Comparison of ENCODE assay signal across 21 cellular contexts in the genomic region with DNA sequence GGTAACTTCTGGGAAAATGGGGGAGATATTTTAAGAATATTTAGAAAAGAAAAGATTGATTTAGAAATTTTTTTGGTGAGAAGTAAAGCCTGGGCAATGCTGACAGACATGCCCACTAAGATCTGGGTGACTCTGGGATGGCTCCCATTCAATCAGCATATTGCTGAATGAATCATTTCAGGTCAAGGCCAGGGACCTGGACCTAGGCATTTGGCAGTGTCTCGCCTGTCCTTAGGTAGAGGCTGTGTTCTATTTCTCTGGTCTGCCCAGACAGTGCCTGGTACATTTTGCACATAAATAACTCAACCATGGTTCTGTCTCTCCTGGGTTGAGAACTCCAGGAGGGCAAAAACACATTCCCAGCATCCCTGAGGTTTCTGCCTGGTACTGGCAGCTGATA. TPM values are rescaled to one million over a fixed set of nuclear protein-coding genes. Genes with fewer than 3 reads are reported as not detected.
"Had no signal": no experiment of that assay in that cellular context is flagged by ENCODE, and none has a peak within 500 bp of the region (broad histone marks: within the 10 kb centered on the region; RNA-seq: fewer than 3 reads in every experiment).

No MANE protein-coding gene starts in this region.

- H3K4me3 Mint-ChIP-seq: activated naive CD4-positive, alpha-beta T cell treated with anti-CD3 and anti-CD28 coated beads, Interleukin-2, amount 50 U/mL, for 24 hours; effector memory CD8-positive, alpha-beta T cell; immature natural killer cell; natural killer cell treated with Interleukin-12 subunit alpha and Interleukin-12 subunit beta and Interleukin-15 and Interleukin-18, amount 100 ng/mL, for 72 hours had no signal

- H3K4me1 ChIP-seq: ascending aorta, left ventricle myocardium inferior had no signal

- H3K36me3 ChIP-seq: ascending aorta, brain microvascular endothelial cell, left ventricle myocardium inferior, vagina, WERI-Rb-1 had no signal

- H3K27me3 Mint-ChIP-seq: activated naive CD4-positive, alpha-beta T cell treated with anti-CD3 and anti-CD28 coated beads, Interleukin-2, amount 50 U/mL, for 24 hours had no signal

- H3K9me3 ChIP-seq: ascending aorta, left ventricle myocardium inferior, testis, vagina had no signal

- H3K27ac Mint-ChIP-seq: activated naive CD4-positive, alpha-beta T cell treated with anti-CD3 and anti-CD28 coated beads, Interleukin-2, amount 50 U/mL, for 24 hours; effector memory CD8-positive, alpha-beta T cell; immature natural killer cell; natural killer cell treated with Interleukin-12 subunit alpha and Interleukin-12 subunit beta and Interleukin-15 and Interleukin-18, amount 100 ng/mL, for 72 hours had no signal

- H3K9me3 Mint-ChIP-seq: activated naive CD4-positive, alpha-beta T cell treated with anti-CD3 and anti-CD28 coated beads, Interleukin-2, amount 50 U/mL, for 24 hours; effector memory CD8-positive, alpha-beta T cell; immature natural killer cell; natural killer cell treated with Interleukin-12 subunit alpha and Interleukin-12 subunit beta and Interleukin-15 and Interleukin-18, amount 100 ng/mL, for 72 hours had no signal

- H3K4me3 ChIP-seq: ascending aorta, left ventricle myocardium inferior, testis, vagina had no signal

- ATAC-seq: effector memory CD8-positive, alpha-beta T cell; esophagus mucosa; natural killer cell treated with Interleukin-12 subunit alpha and Interleukin-12 subunit beta and Interleukin-15 and Interleukin-18, amount 100 ng/mL, for 72 hours; sciatic nerve had no signal

- H3K36me3 Mint-ChIP-seq: activated naive CD4-positive, alpha-beta T cell treated with anti-CD3 and anti-CD28 coated beads, Interleukin-2, amount 50 U/mL, for 24 hours; immature natural killer cell; natural killer cell treated with Interleukin-12 subunit alpha and Interleukin-12 subunit beta and Interleukin-15 and Interleukin-18, amount 100 ng/mL, for 72 hours had no signal

- H3K27ac ChIP-seq: ascending aorta, brain microvascular endothelial cell, left ventricle myocardium inferior, testis, vagina, WERI-Rb-1 had no signal

- DNase-seq: activated CD4-positive, alpha-beta T cell treated with anti-CD3 and anti-CD28 coated beads for 1 hour; activated gamma-delta T cell treated with Interleukin-2 at 50 U/mL for 16 hours; activated T-cell treated with anti-CD3 and anti-CD28 coated beads, Interleukin-2, amount 50 U/mL, for 1 hour; brain microvascular endothelial cell; caudate nucleus; effector memory CD8-positive, alpha-beta T cell; foreskin melanocyte; immature natural killer cell; left ventricle myocardium inferior; midbrain; stimulated activated CD4-positive, alpha-beta T cell treated with anti-CD3 and anti-CD28 coated beads, Interleukin-4, amount 100 ng/mL, for 1 hour; stimulated activated naive CD4-positive, alpha-beta T cell; testis; WERI-Rb-1 had no signal

- H3K27me3 ChIP-seq: ascending aorta, brain microvascular endothelial cell, testis, vagina had no signal

RNA-seq across cellular contexts. Expression of gene SMPD3, which starts 39.9 kb away (rescaled TPM):
- total RNA-seq: ascending aorta, endothelial cell of umbilical vein had no signal
- polyA plus RNA-seq: endothelial cell of umbilical vein had no signal
